32 cellular contexts compared by ENCODE assay signal in the genomic region with DNA sequence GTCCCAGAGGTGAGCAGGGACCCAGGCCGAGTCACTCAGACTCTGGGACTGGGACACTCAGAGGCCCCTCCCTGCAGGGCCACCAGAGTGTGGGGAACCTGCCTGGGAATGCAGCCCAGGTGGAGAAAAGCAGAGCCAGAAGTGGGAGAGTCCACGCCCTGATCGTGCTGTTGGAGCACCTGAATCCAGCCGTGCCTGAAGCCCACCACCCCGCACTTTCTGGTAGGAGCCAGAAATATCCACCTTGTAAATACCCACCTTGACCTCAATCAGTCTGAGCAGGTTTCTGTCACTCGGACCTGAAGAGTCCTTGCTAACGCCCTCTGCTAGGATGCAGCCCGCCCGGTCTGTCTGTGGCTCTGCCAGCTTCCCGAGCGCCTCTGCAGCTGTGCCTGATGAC.
"Had no signal": no experiment of that assay in that cellular context is flagged by ENCODE, and none has a peak within 500 bp of the region (broad histone marks: within the 10 kb centered on the region; RNA-seq: fewer than 3 reads in every experiment).

No MANE protein-coding gene starts in this region.

- H3K36me3 ChIP-seq: adrenal gland, cardiac muscle cell had no signal

- DNase-seq: activated B cell treated with CpG ODN at 0.5 μM for 24 hours; activated CD4-positive, alpha-beta memory T cell treated with anti-CD3 and anti-CD28 coated beads for 36 hours; activated CD4-positive, alpha-beta T cell treated with anti-CD3 and anti-CD28 coated beads for 4 hours; activated CD4-positive, alpha-beta T cell treated with anti-CD3 and anti-CD28 coated beads, Interleukin-2, amount 10 ng/mL, durations not matched to agents 24 days and 14 days; activated CD4-positive, alpha-beta T cell treated with anti-CD3 and anti-CD28 coated beads, Interleukin-2, amount 50 U/mL, for 1 hour; activated CD4-positive, alpha-beta T cell treated with anti-CD3 and anti-CD28 coated beads, Interleukin-2, amount 50 U/mL, for 4 hours; activated CD4-positive, CD25-positive, alpha-beta regulatory T cell treated with anti-CD3 and anti-CD28 coated beads, Interleukin-2, amount 50 U/mL, for 72 hours; activated CD8-positive, alpha-beta memory T cell treated with anti-CD3 and anti-CD28 coated beads, Interleukin-2, amount 50 U/mL, for 4 hours; activated CD8-positive, alpha-beta T cell treated with anti-CD3 and anti-CD28 coated beads for 36 hours; activated effector memory CD4-positive, alpha-beta T cell treated with anti-CD3 and anti-CD28 coated beads, Interleukin-2, amount 50 U/mL, for 16 hours; activated gamma-delta T cell treated with Interleukin-2 at 50 U/mL for 16 hours; activated naive CD4-positive, alpha-beta T cell; activated naive CD4-positive, alpha-beta T cell treated with anti-CD3 and anti-CD28 coated beads for 36 hours; activated naive CD4-positive, alpha-beta T cell treated with anti-CD3 and anti-CD28 coated beads, Interleukin-2, amount 50 U/mL, for 16 hours; activated naive CD8-positive, alpha-beta T cell treated with anti-CD3 and anti-CD28 coated beads for 36 hours; activated T-cell treated with anti-CD3 and anti-CD28 coated beads for 4 hours; activated T-cell treated with anti-CD3 and anti-CD28 coated beads, Interleukin-2, amount 50 U/mL, for 1 hour; activated T-cell treated with anti-CD3 and anti-CD28 coated beads, Interleukin-2, amount 50 U/mL, for 4 hours; activated T-cell treated with anti-CD3 and anti-CD28 coated beads, Interleukin-2, amount 50 U/mL, for 72 hours; adrenal gland; amniotic stem cell; aorta; caudate nucleus; cerebellar nuclear complex; T-helper 1 cell; T-helper 2 cell; T-helper 9 cell had no signal

- H3K4me1 ChIP-seq: adrenal gland had no signal

- H3K27ac ChIP-seq: adrenal gland, cardiac muscle cell, VCaP had no signal

- H3K4me3 ChIP-seq: adrenal gland, cardiac muscle cell had no signal

- ATAC-seq: activated CD8-positive, alpha-beta T cell treated with anti-CD3 and anti-CD28 coated beads for 36 hours; activated naive CD4-positive, alpha-beta T cell treated with anti-CD3 and anti-CD28 coated beads, Interleukin-2, amount 50 U/mL, for 72 hours; activated T-cell treated with anti-CD3 and anti-CD28 coated beads, Interleukin-2, amount 50 U/mL, for 4 hours; activated T-cell treated with anti-CD3 and anti-CD28 coated beads, Interleukin-2, amount 50 U/mL, for 72 hours; activated T-helper 17 cell treated with anti-CD3 and anti-CD28 coated beads, Interleukin-2, amount 50 U/mL, for 72 hours had no signal

- FAIRE-seq: TTC549 had no signal

- H3K27me3 ChIP-seq: adrenal gland, cardiac muscle cell had no signal

- H3K9me3 ChIP-seq: adrenal gland had no signal
